Comparison of ENCODE assay signal across 9 cellular contexts in genomic region chr12:130162267-130162666, GRCh38. TPM values are rescaled to one million over a fixed set of nuclear protein-coding genes. Genes with fewer than 3 reads are reported as not detected.
DNase-seq lines count a peak whose midpoint lies in the region; ATAC-seq lines count a peak whose summit lies in the region.
"Had no signal": no experiment of that assay in that cellular context is flagged by ENCODE, and none has a peak within 500 bp of the region (broad histone marks: within the 10 kb centered on the region; RNA-seq: fewer than 3 reads in every experiment).

Gene FZD10, plus strand, starts transcription at chr12:130162464. Its CDS starts 479 bp downstream, at chr12:130162943.

- H3K9me3 Mint-ChIP-seq in activated naive CD8-positive, alpha-beta T cell treated with anti-CD3 and anti-CD28 coated beads for 36 hours, result no peaks in the 10 kb centered on the region

- peak within 1 kb of the TSS; percentile 51 for H3K4me3 ChIP-seq in HAP-1

- H3K27ac Mint-ChIP-seq in activated naive CD8-positive, alpha-beta T cell treated with anti-CD3 and anti-CD28 coated beads for 36 hours, result no peak within 1 kb of the TSS

- peaks cover 50% of the 10 kb centered on the region for H3K27me3 Mint-ChIP-seq in activated naive CD8-positive, alpha-beta T cell treated with anti-CD3 and anti-CD28 coated beads for 36 hours

- no peaks in the 10 kb centered on the region for H3K9me3 ChIP-seq in HAP-1

- no peaks in the 10 kb centered on the region for H3K4me1 Mint-ChIP-seq in activated naive CD8-positive, alpha-beta T cell treated with anti-CD3 and anti-CD28 coated beads for 36 hours

- in situ Hi-C loops in HAP-1 (cut with MboI; ENCODE audit: low sequenced_read_pairs), result no loop called here

- peak within 1 kb of the TSS; percentile 22 for H3K4me3 Mint-ChIP-seq in activated naive CD8-positive, alpha-beta T cell treated with anti-CD3 and anti-CD28 coated beads for 36 hours

- H3K4me1 ChIP-seq in HAP-1, result peaks cover 30% of the 10 kb centered on the region

- no peaks in the 10 kb centered on the region for H3K36me3 Mint-ChIP-seq in activated naive CD8-positive, alpha-beta T cell treated with anti-CD3 and anti-CD28 coated beads for 36 hours

- no peaks in the 10 kb centered on the region for H3K36me3 ChIP-seq in HAP-1 (replicated peaks)

- H3K27me3 ChIP-seq in HAP-1 (ENCODE audit: low read depth), result no peaks in the 10 kb centered on the region

- peak; percentile 61 to 84 for DNase-seq in HAP-1 (ENCODE audit: low spot score in 2 of 2)
- peak; percentile 29 for DNase-seq in activated naive CD8-positive, alpha-beta T cell treated with anti-CD3 and anti-CD28 coated beads for 36 hours
- DNase-seq in iPS-NIHi11 (ENCODE audit: low spot score), result peak; percentile 81
- peak; percentile 25 for DNase-seq in stimulated activated CD4-positive, alpha-beta T cell treated with anti-CD3 and anti-CD28 coated beads, Interleukin-4, amount 100 ng/mL, for 1 hour
- DNase-seq: SIG-M5 had no signal

- ATAC-seq in GM21423 (IDR thresholded peaks at IDR 0.05; ENCODE audit: unreplicated experiment) (no peak), GM21367 (IDR thresholded peaks at IDR 0.05; ENCODE audit: unreplicated experiment) (no peak), GM21381 (IDR thresholded peaks at IDR 0.05; ENCODE audit: unreplicated experiment) (no peak), HG03280 (IDR thresholded peaks at IDR 0.05; ENCODE audit: unreplicated experiment) (no peak)

RNA-seq across cellular contexts. Expression of gene FZD10, which starts in this region (rescaled TPM):
- not detected for total RNA-seq in activated naive CD8-positive, alpha-beta T cell treated with anti-CD3 and anti-CD28 coated beads for 36 hours

Comparison
In these comparisons a context has a peak if more than half of its experiments do, and no peak if none do; other contexts are left out.
1. Peak in DNase-seq in activated naive CD8-positive, alpha-beta T cell treated with anti-CD3 and anti-CD28 coated beads for 36 hours; RNA of the gene not detected or under 1 TPM.
2. DNase-seq: peak in every context shown above with its lines; median percentile 81 in iPS-NIHi11; 72 in HAP-1; 29 in activated naive CD8-positive, alpha-beta T cell treated with anti-CD3 and anti-CD28 coated beads for 36 hours; 25 in stimulated activated CD4-positive, alpha-beta T cell treated with anti-CD3 and anti-CD28 coated beads, Interleukin-4, amount 100 ng/mL, for 1 hour.